ENCODE assay signal across 14 cellular contexts in genomic region chr9:5593904-5594303, GRCh38. TPM values are rescaled to one million over a fixed set of nuclear protein-coding genes. Genes with fewer than 3 reads are reported as not detected.
DNase-seq lines count a peak whose midpoint lies in the region; ATAC-seq and TF ChIP-seq lines count a peak whose summit lies in the region.
"Had no signal": no experiment of that assay in that cellular context is flagged by ENCODE, and none has a peak within 500 bp of the region (broad histone marks: within the 10 kb centered on the region; RNA-seq: fewer than 3 reads in every experiment).

No MANE protein-coding gene starts in this region.

- no peak overlapping the region for H3K4me3 ChIP-seq in Karpas-422 (ENCODE audit: low read length)
- no peak overlapping the region for H3K4me3 ChIP-seq in neural progenitor cell
- H3K4me3 ChIP-seq: ovary, uterus had no signal

- H3K4me1 Mint-ChIP-seq in neural progenitor cell = peaks cover 3% of the 10 kb centered on the region

- H3K9ac ChIP-seq in Karpas-422 (ENCODE audit: low read length) (no peak overlapping the region), neural progenitor cell (no peak overlapping the region)

- H2AFZ ChIP-seq in Karpas-422 (ENCODE audit: low read length) = no peak overlapping the region
- no peak overlapping the region for H2AFZ ChIP-seq in neural progenitor cell (replicated peaks)

- no peaks in the 10 kb centered on the region for H3K9me3 ChIP-seq in Karpas-422 (ENCODE audit: low read length)
- H3K9me3 ChIP-seq in neural progenitor cell (ENCODE audit: low read depth) = no peaks in the 10 kb centered on the region
- H3K9me3 ChIP-seq: ovary, uterus had no signal

- no peaks in the 10 kb centered on the region for H3K9me2 ChIP-seq in Karpas-422 (replicated peaks; ENCODE audit: insufficient read depth, low read length)

- H3F3A ChIP-seq in neural progenitor cell (ENCODE audit: low read depth) = no peaks in the 10 kb centered on the region

- H3K4me3 Mint-ChIP-seq in neural progenitor cell = no peak overlapping the region
- H3K4me3 Mint-ChIP-seq: activated naive CD8-positive, alpha-beta T cell treated with anti-CD3 and anti-CD28 coated beads, Interleukin-2, amount 50 U/mL, for 24 hours had no signal

- peaks cover 12% of the 10 kb centered on the region for H3K36me3 ChIP-seq in Karpas-422 (ENCODE audit: insufficient read depth, low read length)
- H3K36me3 ChIP-seq in neural progenitor cell = no peaks in the 10 kb centered on the region
- H3K36me3 ChIP-seq: ovary, uterus had no signal

- no peaks in the 10 kb centered on the region for H3K9me3 Mint-ChIP-seq in neural progenitor cell
- H3K9me3 Mint-ChIP-seq: activated naive CD8-positive, alpha-beta T cell treated with anti-CD3 and anti-CD28 coated beads, Interleukin-2, amount 50 U/mL, for 24 hours had no signal

- H3K79me2 ChIP-seq in Karpas-422 (ENCODE audit: low read length) = peaks cover 99% of the 10 kb centered on the region
- H3K79me2 ChIP-seq in neural progenitor cell (ENCODE audit: low read depth) = no peaks in the 10 kb centered on the region

- peak; percentile 78 for DNase-seq in CD1c-positive myeloid dendritic cell (ENCODE audit: extremely low spot score)
- peak; percentile 75 for DNase-seq in Karpas-422
- DNase-seq in DMS153 treated with DMSO at 0.1 percent for 48 hours (lab: John Stamatoyannopoulos, UW; ENCODE audit: unreplicated experiment) = no peak
- no peak for DNase-seq in NCI-H1930 (lab: John Stamatoyannopoulos, UW)
- no peak for DNase-seq in neural progenitor cell (ENCODE audit: low spot score)
- DNase-seq: activated CD4-positive, CD25-positive, alpha-beta regulatory T cell treated with anti-CD3 and anti-CD28 coated beads, Interleukin-2, amount 50 U/mL, for 72 hours; activated naive CD8-positive, alpha-beta T cell treated with anti-CD3 and anti-CD28 coated beads, Interleukin-2, amount 50 U/mL, for 24 hours; islet precursor cell; ovary; PC-3; uterus had no signal

- no peaks in the 10 kb centered on the region for H3K36me3 Mint-ChIP-seq in neural progenitor cell

- H4K20me1 ChIP-seq in Karpas-422 (ENCODE audit: insufficient read depth, low read depth, low read length) (no peaks in the 10 kb centered on the region), neural progenitor cell (ENCODE audit: low read depth) (no peaks in the 10 kb centered on the region)

- H3K4me2 ChIP-seq in Karpas-422 (ENCODE audit: low read depth, low read length, poor library complexity, severe bottlenecking) (no peak overlapping the region), neural progenitor cell (no peak overlapping the region)

- H3K27ac ChIP-seq in Karpas-422 (ENCODE audit: low read length) (peak overlapping the region; percentile 48; the same call in 1 of the 2 replicates), neural progenitor cell (no peak overlapping the region)
- H3K27ac ChIP-seq: ovary, uterus had no signal

- H3K27me3 ChIP-seq in Karpas-422 (ENCODE audit: low read length) (no peaks in the 10 kb centered on the region), neural progenitor cell (no peaks in the 10 kb centered on the region)
- H3K27me3 ChIP-seq: ovary, uterus had no signal

- no peak for TF ChIP-seq CTCF in neural progenitor cell (IDR thresholded peaks at IDR 0.05)

- peaks cover 6% of the 10 kb centered on the region for H3K27me3 Mint-ChIP-seq in neural progenitor cell (ENCODE audit: insufficient read depth, low read depth)
- H3K27me3 Mint-ChIP-seq: activated naive CD8-positive, alpha-beta T cell treated with anti-CD3 and anti-CD28 coated beads, Interleukin-2, amount 50 U/mL, for 24 hours had no signal

- H3K4me1 ChIP-seq in Karpas-422 (ENCODE audit: low read length) (peaks cover 71% of the 10 kb centered on the region), neural progenitor cell (no peaks in the 10 kb centered on the region)
- H3K4me1 ChIP-seq: uterus had no signal

- ATAC-seq in GM19324 (IDR thresholded peaks at IDR 0.05; ENCODE audit: low FRiP score, unreplicated experiment) (peak; percentile 68), HG02798 (IDR thresholded peaks at IDR 0.05; ENCODE audit: poor library complexity, unreplicated experiment) (peak; percentile 74), HG03039 (IDR thresholded peaks at IDR 0.05; ENCODE audit: unreplicated experiment) (no peak)
- ATAC-seq: activated naive CD8-positive, alpha-beta T cell treated with anti-CD3 and anti-CD28 coated beads, Interleukin-2, amount 50 U/mL, for 24 hours; PC-3 had no signal

- H3K27ac Mint-ChIP-seq in neural progenitor cell = no peak overlapping the region
- H3K27ac Mint-ChIP-seq: activated naive CD8-positive, alpha-beta T cell treated with anti-CD3 and anti-CD28 coated beads, Interleukin-2, amount 50 U/mL, for 24 hours had no signal

RNA-seq across cellular contexts. Expression of gene RIC1, which starts 35.0 kb away (rescaled TPM):
- total RNA-seq in Karpas-422 (2014; rRNA removed; shearing (Covaris generic); ENCODE audit: low replicate concordance) = 85.4 and 86.8 TPM in 2 replicates
- total RNA-seq in neural progenitor cell (ENCODE audit: low replicate concordance) = 27.4 and 31.9 TPM in 2 replicates

Comparison
In these comparisons a context has a peak if more than half of its experiments do, and no peak if none do; other contexts are left out.
1. DNase-seq: peak in CD1c-positive myeloid dendritic cell (single experiment) and Karpas-422 (single experiment); none in DMS153 treated with DMSO at 0.1 percent for 48 hours (single experiment), NCI-H1930 (0 of 2) and neural progenitor cell (single experiment).